In the genomic region with DNA sequence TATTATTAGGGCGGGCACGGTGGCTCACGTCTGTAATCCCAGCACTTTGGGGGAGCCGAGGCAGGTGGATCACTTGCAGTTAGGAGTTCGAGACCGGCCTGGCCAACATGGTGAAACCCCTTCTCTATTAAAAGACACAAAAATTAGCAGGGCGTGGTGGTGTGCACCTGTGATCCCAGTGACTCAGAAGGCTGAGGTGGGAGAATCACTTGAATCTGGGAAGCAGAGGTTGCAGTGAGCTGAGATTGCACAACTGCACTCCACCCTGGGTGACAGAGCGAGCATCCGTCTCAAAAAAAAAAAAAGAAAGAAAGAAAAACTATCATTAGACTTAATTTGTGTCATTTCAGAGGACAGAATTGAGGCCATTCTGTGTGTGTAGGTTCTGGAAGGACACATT, we compare ENCODE assay signal across 28 cellular contexts.
"Had no signal": no experiment of that assay in that cellular context is flagged by ENCODE, and none has a peak within 500 bp of the region (broad histone marks: within the 10 kb centered on the region; RNA-seq: fewer than 3 reads in every experiment).

No MANE protein-coding gene starts in this region.

- DNase-seq: activated B cell treated with CpG ODN at 0.5 μM for 24 hours; activated CD4-positive, alpha-beta T cell treated with anti-CD3 and anti-CD28 coated beads for 48 hours; activated CD4-positive, alpha-beta T cell treated with anti-CD3 and anti-CD28 coated beads, Interleukin-2, amount 50 U/mL, for 1 hour; activated CD4-positive, alpha-beta T cell treated with anti-CD3 and anti-CD28 coated beads, Interleukin-2, amount 50 U/mL, for 48 hours; activated CD8-positive, alpha-beta memory T cell treated with anti-CD3 and anti-CD28 coated beads for 24 hours; activated CD8-positive, alpha-beta T cell treated with anti-CD3 and anti-CD28 coated beads for 36 hours; activated effector memory CD4-positive, alpha-beta T cell treated with Interleukin-2 at 50 U/mL for 16 hours; activated gamma-delta T cell treated with Interleukin-2 at 50 U/mL for 16 hours; activated naive CD4-positive, alpha-beta T cell treated with anti-CD3 and anti-CD28 coated beads, Interleukin-2, amount 50 U/mL, for 16 hours; activated naive CD4-positive, alpha-beta T cell treated with Interleukin-2 at 50 U/mL for 16 hours; activated T-cell treated with anti-CD3 and anti-CD28 coated beads, Interleukin-2, amount 50 U/mL, for 4 hours; amniotic stem cell; brain microvascular endothelial cell; colonic mucosa; dorsolateral prefrontal cortex; effector memory CD4-positive, alpha-beta T cell; endodermal cell; erythroblast; foreskin melanocyte; T-helper 1 cell; T-helper 17 cell; WERI-Rb-1 had no signal

- H3K27ac ChIP-seq: brain microvascular endothelial cell, colonic mucosa, dorsolateral prefrontal cortex, WERI-Rb-1 had no signal

- FAIRE-seq: astrocyte, TTC549 had no signal

- H3K4me1 ChIP-seq: colonic mucosa had no signal

- H3K36me3 ChIP-seq: brain microvascular endothelial cell, colonic mucosa, esophagus muscularis mucosa, gastroesophageal sphincter, WERI-Rb-1 had no signal

- ATAC-seq: activated CD4-positive, CD25-positive, alpha-beta regulatory T cell treated with anti-CD3 and anti-CD28 coated beads, Interleukin-2, amount 50 U/mL, for 24 hours; activated CD8-positive, alpha-beta T cell treated with anti-CD3 and anti-CD28 coated beads for 36 hours; activated T-cell treated with anti-CD3 and anti-CD28 coated beads, Interleukin-2, amount 50 U/mL, for 4 hours; activated T-helper 17 cell treated with anti-CD3 and anti-CD28 coated beads, Interleukin-2, amount 50 U/mL, for 72 hours; gastroesophageal sphincter; T-helper 17 cell had no signal

- H3K9me3 ChIP-seq: colonic mucosa, esophagus muscularis mucosa, gastroesophageal sphincter had no signal

- H3K27me3 ChIP-seq: brain microvascular endothelial cell, colonic mucosa, dorsolateral prefrontal cortex, esophagus muscularis mucosa, gastroesophageal sphincter had no signal

- H3K4me3 ChIP-seq: colonic mucosa, dorsolateral prefrontal cortex, esophagus muscularis mucosa, gastroesophageal sphincter had no signal
